Comparison of ENCODE assay signal across 19 cellular contexts in the genomic region with DNA sequence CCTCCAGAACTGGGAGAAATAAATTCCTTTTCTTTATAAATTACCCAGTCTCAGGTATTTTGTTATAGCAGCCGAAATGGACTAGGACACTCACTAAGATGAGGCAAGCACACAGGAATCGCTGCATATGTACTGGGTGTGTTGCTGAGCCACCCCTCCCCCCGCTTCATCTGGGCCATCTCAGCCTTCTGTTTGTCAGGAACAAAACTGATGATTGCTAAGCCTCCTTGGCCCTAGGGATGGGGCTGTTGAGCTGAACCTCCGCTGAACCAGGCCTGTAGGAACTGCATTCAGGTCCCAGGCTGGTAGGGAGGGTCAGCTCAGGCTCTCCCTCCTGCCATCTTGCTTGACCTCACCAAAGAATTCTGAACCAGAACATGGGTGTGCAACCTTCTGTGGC.
DNase-seq lines count a peak whose midpoint lies in the region; ATAC-seq, FAIRE-seq and TF ChIP-seq lines count a peak whose summit lies in the region.
"Had no signal": no experiment of that assay in that cellular context is flagged by ENCODE, and none has a peak within 500 bp of the region (broad histone marks: within the 10 kb centered on the region; RNA-seq: fewer than 3 reads in every experiment).

No MANE protein-coding gene starts in this region.

- H2AK5ac ChIP-seq in H1 (ENCODE audit: low read depth, low read length): no peak overlapping the region

- intact Hi-C loops in activated CD4-positive, alpha-beta T cell treated with anti-CD3 and anti-CD28 coated beads for 36 hours (cut with DNase I, micrococcal nuclease): loop anchor here (2.0 to 10.0 kb wide), 7 partner anchors 53 to 841 kb away; partner anchors contain the start of gene LYRM2 (in 1 of the 2)

- H3K27ac ChIP-seq in H1 (ENCODE audit: low read depth, low read length): no peak overlapping the region
- H3K27ac ChIP-seq: epithelial cell of prostate, HL-60, transverse colon had no signal

- no peak for TF ChIP-seq EP300 in H1 (IDR thresholded peaks at IDR 0.05; ENCODE audit: borderline replicate concordance in 1 of 2, low read depth in 2 of 2, low read length in 2 of 2)

- peaks cover 9% of the 10 kb centered on the region for H3K9me3 Mint-ChIP-seq in activated CD4-positive, alpha-beta T cell treated with anti-CD3 and anti-CD28 coated beads for 36 hours (ENCODE audit: low read depth)

- no peak for TF ChIP-seq POLR2A in H1 (IDR thresholded peaks at IDR 0.05; ENCODE audit: control extremely low read depth in 1 of 2, low read depth in 2 of 2, low read length in 2 of 2)

- no peak overlapping the region for H4K5ac ChIP-seq in H1 (ENCODE audit: insufficient read length, low read depth, low read length)

- FAIRE-seq in H1 (lab: Jason Lieb, UNC): peak; percentile 50
- FAIRE-seq: GM18507, islet of Langerhans had no signal

- peak; percentile 11 for TF ChIP-seq CTCF in GM12873 (IDR thresholded peaks at IDR 0.05; ENCODE audit: insufficient read depth, low read depth, low read length, missing control alignments)
- peak; percentile 62 to 76 (median 68) for TF ChIP-seq CTCF in H1 (IDR thresholded peaks at IDR 0.05; ENCODE audit: control extremely low read depth in 1 of 3, insufficient read depth in 1 of 3, low read depth in 1 of 3, low read length in 3 of 3)

- no peak overlapping the region; the same call in 1 of the 2 replicates for H3K18ac ChIP-seq in H1 (ENCODE audit: extremely low read depth, low read length)

- no peak overlapping the region for H3K23ac ChIP-seq in H1 (ENCODE audit: insufficient read length)

- H3K4me1 ChIP-seq in H1 (replicated peaks in 1 of 4; ENCODE audit: control insufficient read depth in 3 of 4, insufficient read depth in 4 of 4, low read length in 3 of 4): peaks cover 2 to 10% (median 5%) of the 10 kb centered on the region in 4 experiments; a peak in 4 of 7 replicates

- no peaks in the 10 kb centered on the region for H3K79me2 ChIP-seq in H1 (ENCODE audit: control insufficient read depth in 1 of 2, insufficient read depth in 2 of 2, low read length in 2 of 2)

- H3K79me1 ChIP-seq in H1 (ENCODE audit: low read depth, low read length): no peaks in the 10 kb centered on the region

- H3K9ac ChIP-seq in H1 (replicated peaks in 1 of 4; ENCODE audit: extremely low read depth in 1 of 4, low read depth in 3 of 4, low read length in 3 of 4): no peak overlapping the region

- whole genome bisulfite sequencing in H1 (ENCODE audit: extremely low coverage in 1 of 2, insufficient coverage in 1 of 2, insufficient read length in 1 of 2, insufficient replicate concordance in 2 of 2, low coverage in 1 of 2, low lambda C conversion rate in 2 of 2, missing lambda C conversion rate in 1 of 2), 2 experiments: 76% methylated on average over 4 of the region's 4 CpGs; no CpG with 5 or more reads in 1 of the 2 experiments

- H3K14ac ChIP-seq in H1 (ENCODE audit: insufficient read length): no peak overlapping the region

- no peak for ATAC-seq in activated CD4-positive, alpha-beta T cell treated with anti-CD3 and anti-CD28 coated beads for 36 hours

- H3K27ac Mint-ChIP-seq in activated CD4-positive, alpha-beta T cell treated with anti-CD3 and anti-CD28 coated beads for 36 hours: peak overlapping the region; percentile 56

- no peaks in the 10 kb centered on the region for H3K27me3 ChIP-seq in H1 (replicated peaks in 1 of 4; ENCODE audit: control insufficient read depth in 3 of 4, extremely low read depth in 1 of 4, insufficient read depth in 3 of 4, low read length in 3 of 4)
- H3K27me3 ChIP-seq: transverse colon had no signal

- H3K36me3 Mint-ChIP-seq in activated CD4-positive, alpha-beta T cell treated with anti-CD3 and anti-CD28 coated beads for 36 hours (ENCODE audit: low read depth): peaks cover 6% of the 10 kb centered on the region

- H3K4me2 ChIP-seq in H1 (ENCODE audit: insufficient read depth in 1 of 2, low read depth in 2 of 2, low read length in 2 of 2): no peak overlapping the region; a peak in 1 of 4 replicates

- H3K4me1 Mint-ChIP-seq in activated CD4-positive, alpha-beta T cell treated with anti-CD3 and anti-CD28 coated beads for 36 hours: peaks cover 68% of the 10 kb centered on the region

- H3K4me3 Mint-ChIP-seq in activated CD4-positive, alpha-beta T cell treated with anti-CD3 and anti-CD28 coated beads for 36 hours: no peak overlapping the region
- H3K4me3 Mint-ChIP-seq: neural crest cell had no signal

- CTCF ChIA-PET in activated CD4-positive, alpha-beta T cell treated with anti-CD3 and anti-CD28 coated beads for 36 hours (lab: Charles Lee): interaction anchor here (0.6 to 10.3 kb wide), 36 partner anchors 8 to 416 kb away, joined by 3 to 135 read pairs (median 4); no protein-coding TSS in a partner anchor
- CTCF ChIA-PET in H1 (lab: Charles Lee; ENCODE audit: partially characterized antibody): interaction anchor here (0.6 to 12.4 kb wide), 43 partner anchors 8 to 867 kb away, joined by 3 to 234 read pairs (median 7); partner anchors contain the start of gene BACH2

- peak; percentile 65 to 71 for TF ChIP-seq RAD21 in H1 (IDR thresholded peaks at IDR 0.05 in 1 of 2, conservative IDR thresholded peaks at IDR 0.05 in 1 of 2; ENCODE audit: low read depth in 2 of 2, low read length in 2 of 2)

- DNase-seq in activated CD4-positive, alpha-beta T cell treated with anti-CD3 and anti-CD28 coated beads for 36 hours: peak; percentile 63
- DNase-seq in activated CD4-positive, alpha-beta T cell treated with anti-CD3 and anti-CD28 coated beads, Interleukin-2, amount 50 U/mL, for 4 hours: no peak
- DNase-seq in SK-MEL-5 (ENCODE audit: low read depth, low spot score) (peak; percentile 30), H1 (ENCODE audit: low read depth in 1 of 2, low spot score in 2 of 2) (peak; percentile 31 to 56), SIG-M5 treated with dmso at 0.1 percent for 504 hours (lab: John Stamatoyannopoulos, UW; ENCODE audit: unreplicated experiment) (no peak), MV-4-11 (lab: John Stamatoyannopoulos, UW) (no peak), HT-29 (ENCODE audit: low spot score) (no peak)
- DNase-seq: amniotic stem cell; mesenchymal stem cell; NCI-H748 treated with DMSO at 0.1 percent for 48 hours; SHP77 treated with DMSO at 0.1 percent for 48 hours; stimulated activated CD4-positive, alpha-beta T cell treated with anti-CD3 and anti-CD28 coated beads, Interleukin-4, amount 100 ng/mL, for 24 hours; transverse colon had no signal

- H4K8ac ChIP-seq in H1 (ENCODE audit: extremely low read depth, insufficient read depth, low read length): no peak overlapping the region

- no peak overlapping the region for H3K56ac ChIP-seq in H1 (replicated peaks; ENCODE audit: insufficient read length, low read depth, low read length)

- H4K91ac ChIP-seq in H1 (replicated peaks; ENCODE audit: insufficient read length, low read length): no peak overlapping the region

- in situ Hi-C loops in SK-MEL-5 (cut with HindIII; ENCODE audit: low pct_unique_long_range_greater_than_20kb, low sequenced_read_pairs): no loop called here

- no peak overlapping the region for H3K4ac ChIP-seq in H1 (replicated peaks; ENCODE audit: insufficient read length, low read depth, low read length)

- no peaks in the 10 kb centered on the region for H3K9me3 ChIP-seq in H1 (ENCODE audit: insufficient read depth in 2 of 2, low read depth in 1 of 2, low read length in 1 of 2)
- H3K9me3 ChIP-seq: transverse colon had no signal

- POLR2A ChIA-PET in activated CD4-positive, alpha-beta T cell treated with anti-CD3 and anti-CD28 coated beads for 36 hours (lab: Charles Lee): interaction anchor here (1.0 to 1.5 kb wide), 2 partner anchors 20 to 81 kb away, joined by 5 to 7 read pairs; no protein-coding TSS in a partner anchor
- POLR2A ChIA-PET in H1 (lab: Charles Lee; ENCODE audit: partially characterized antibody): interaction anchor here (1.2 to 1.6 kb wide), 2 partner anchors 16 to 183 kb away, joined by 3 to 4 read pairs; no protein-coding TSS in a partner anchor

- no peaks in the 10 kb centered on the region for H3K36me3 ChIP-seq in H1 (ENCODE audit: control insufficient read depth in 2 of 4, insufficient read depth in 4 of 4, low read length in 3 of 4)
- H3K36me3 ChIP-seq: transverse colon had no signal

- H2AFZ ChIP-seq in H1 (ENCODE audit: low read length): peak overlapping the region; percentile 15; the same call in 1 of the 2 replicates

- H2BK12ac ChIP-seq in H1 (ENCODE audit: low read depth, low read length): peak overlapping the region; percentile 51; the same call in 1 of the 2 replicates

- H2BK5ac ChIP-seq in H1 (ENCODE audit: low read depth, low read length): peak overlapping the region; percentile 48; the same call in 1 of the 2 replicates

- H2BK15ac ChIP-seq in H1 (ENCODE audit: low read length): no peak overlapping the region

- H3K27me3 Mint-ChIP-seq in activated CD4-positive, alpha-beta T cell treated with anti-CD3 and anti-CD28 coated beads for 36 hours: no peaks in the 10 kb centered on the region

- no peaks in the 10 kb centered on the region for H3K23me2 ChIP-seq in H1 (ENCODE audit: low read depth, low read length)

- H4K20me1 ChIP-seq in H1 (replicated peaks in 1 of 2; ENCODE audit: control insufficient read depth in 1 of 2, insufficient read depth in 2 of 2, low read length in 2 of 2): no peaks in the 10 kb centered on the region

- H3K4me3 ChIP-seq in H1 (ENCODE audit: extremely low read depth in 1 of 4, insufficient read depth in 2 of 4, low read depth in 3 of 4, low read length in 4 of 4): no peak overlapping the region
- H3K4me3 ChIP-seq: transverse colon had no signal

- no peak overlapping the region for H2BK20ac ChIP-seq in H1 (ENCODE audit: low read length)

- no peak overlapping the region for H2BK120ac ChIP-seq in H1 (replicated peaks; ENCODE audit: low read depth, low read length)

TF ChIP-seq in H1, 55 proteins besides CTCF, POLR2A, EP300 and RAD21:
- TF ChIP-seq MAX (IDR thresholded peaks at IDR 0.05) (no peak), YY1 (IDR thresholded peaks at IDR 0.05; ENCODE audit: low read depth, low read length) (peak; percentile 79; the same call in 1 of the 2 replicates), ATF3 (IDR thresholded peaks at IDR 0.05; ENCODE audit: insufficient read depth, low read depth, low read length) (no peak), MAFK (IDR thresholded peaks at IDR 0.05; ENCODE audit: low read depth, low read length) (no peak)

Comparison
In these comparisons a context has a peak if more than half of its experiments do, and no peak if none do; other contexts are left out.
1. DNase-seq: peak in activated CD4-positive, alpha-beta T cell treated with anti-CD3 and anti-CD28 coated beads for 36 hours (single experiment), SK-MEL-5 (single experiment) and H1 (2 of 2); none in activated CD4-positive, alpha-beta T cell treated with anti-CD3 and anti-CD28 coated beads, Interleukin-2, amount 50 U/mL, for 4 hours (0 of 2), SIG-M5 treated with dmso at 0.1 percent for 504 hours (single experiment), MV-4-11 (single experiment) and HT-29 (single experiment).